In the genomic region with DNA sequence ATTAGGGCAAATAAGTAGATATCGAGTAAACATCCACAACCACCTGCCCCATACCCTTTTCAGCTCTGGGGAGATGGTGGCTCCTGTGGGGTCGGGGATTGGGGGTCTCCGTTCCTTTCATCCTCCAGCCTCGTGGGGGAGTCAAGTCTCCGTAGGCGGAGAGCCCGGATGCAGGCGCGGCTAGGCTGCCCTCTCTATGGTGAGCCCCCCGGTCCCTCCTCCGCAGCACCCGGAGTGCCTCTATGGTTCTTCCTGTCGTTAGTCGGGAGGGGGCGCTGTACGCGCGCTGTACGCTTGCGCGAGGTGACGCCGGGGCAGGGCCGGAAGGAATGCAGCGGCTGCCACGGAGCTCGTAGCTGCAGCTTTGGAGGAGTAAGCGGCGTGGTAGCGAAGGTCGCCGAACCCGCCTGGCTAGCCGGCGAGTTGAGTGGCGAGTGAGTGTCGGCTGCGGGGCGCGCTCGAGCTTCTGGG, we compare ENCODE assay signal across 8 cellular contexts. TPM values are rescaled to one million over a fixed set of nuclear protein-coding genes. Genes with fewer than 3 reads are reported as not detected.
DNase-seq lines count a peak whose midpoint lies in the region; ATAC-seq and TF ChIP-seq lines count a peak whose summit lies in the region.

No MANE protein-coding gene starts in this region.

- H3K4me3 ChIP-seq in DOHH2 (ENCODE audit: low read length) (peak overlapping the region; percentile 96), Peyer's patch (peak overlapping the region; percentile 64 to 91 (median 84))
- peak overlapping the region; percentile 66 for H3K4me3 ChIP-seq in Jurkat, Clone E6-1 (ENCODE audit: low read length)

- peaks cover 18% of the 10 kb centered on the region for H3K4me1 Mint-ChIP-seq in activated T-helper 1 cell treated with anti-CD3 and anti-CD28 coated beads, Interleukin-12 subunit alpha, Interleukin-12 subunit beta, Interleukin-2, Interleukin-4 antibody, amounts not matched to agents 30 ng/mL and 10 ng/mL and 1 ng/mL, durations not matched to agents 14 hours and 24 hours and 36 hours (ENCODE audit: low read depth)
- peaks cover 8 to 37% (median 19%) of the 10 kb centered on the region in 3 donors for H3K4me1 Mint-ChIP-seq in naive B cell
- H3K4me1 Mint-ChIP-seq in stimulated activated effector memory CD8-positive, alpha-beta T cell treated with anti-CD3 and anti-CD28 coated beads, Interleukin-12 subunit alpha, Interleukin-12 subunit beta, amount 100 ng/mL, for 72 hours: peaks cover 24% of the 10 kb centered on the region

- H3K27ac ChIP-seq in DOHH2 (ENCODE audit: low read depth, low read length): peak overlapping the region; percentile 68
- peak overlapping the region; percentile 79 to 99 (median 91) for H3K27ac ChIP-seq in Peyer's patch

- H3K36me3 ChIP-seq in DOHH2 (ENCODE audit: control insufficient read depth, low read length) (peaks cover 35% of the 10 kb centered on the region), Peyer's patch (peaks cover 0 to 27% (median 0%) of the 10 kb centered on the region in 3 donors)

- H3K9me3 ChIP-seq in DOHH2 (ENCODE audit: control insufficient read depth, insufficient read depth, low read length): peaks cover 2% of the 10 kb centered on the region; the same call in 1 of the 2 replicates
- no peaks in the 10 kb centered on the region for H3K9me3 ChIP-seq in Peyer's patch

- 0 out of 2 replicates have a peak, but pooled peaks cover 2% of the 10 kb centered on the region for H4K20me1 ChIP-seq in DOHH2 (ENCODE audit: control insufficient read depth, insufficient read depth, low read depth, low read length)

- H3K27me3 Mint-ChIP-seq in activated T-helper 1 cell treated with anti-CD3 and anti-CD28 coated beads, Interleukin-12 subunit alpha, Interleukin-12 subunit beta, Interleukin-2, Interleukin-4 antibody, amounts not matched to agents 30 ng/mL and 10 ng/mL and 1 ng/mL, durations not matched to agents 14 hours and 24 hours and 36 hours (ENCODE audit: insufficient read depth): no peaks in the 10 kb centered on the region
- H3K27me3 Mint-ChIP-seq in naive B cell: no peaks in the 10 kb centered on the region

- peak; percentile 96 for TF ChIP-seq CTCF in DOHH2 (IDR thresholded peaks at IDR 0.05; ENCODE audit: low read depth, low read length, poor library complexity, severe bottlenecking)
- peak; percentile 54 to 93 (median 80) for TF ChIP-seq CTCF in Peyer's patch (IDR thresholded peaks at IDR 0.05)

- DNase-seq in Jurkat, Clone E6-1 (ENCODE audit: low read depth, low spot score): peak; percentile 88
- DNase-seq in Peyer's patch: peak; percentile 82 to 95 (median 95)
- DNase-seq in activated T-helper 1 cell treated with anti-CD3 and anti-CD28 coated beads, Interleukin-12 subunit alpha, Interleukin-12 subunit beta, Interleukin-2, Interleukin-4 antibody, amounts not matched to agents 30 ng/mL and 10 ng/mL and 1 ng/mL, durations not matched to agents 14 hours and 24 hours and 36 hours (ENCODE audit: low spot score): peak; percentile 92
- DNase-seq in fibroblast of gingiva (ENCODE audit: low read depth): peak; percentile 85
- DNase-seq in naive B cell: peak; percentile 93
- DNase-seq in stimulated activated effector memory CD8-positive, alpha-beta T cell treated with anti-CD3 and anti-CD28 coated beads, Interleukin-12 subunit alpha, Interleukin-12 subunit beta, amount 100 ng/mL, for 72 hours (ENCODE audit: low spot score in 2 of 2): peak; percentile 96 to 98

- H3K4me1 ChIP-seq in DOHH2 (ENCODE audit: control insufficient read depth, low read length) (peaks cover 11% of the 10 kb centered on the region), Peyer's patch (peaks cover 0 to 10% (median 0%) of the 10 kb centered on the region in 4 donors)

- H3K27me3 ChIP-seq in DOHH2 (ENCODE audit: control insufficient read depth, low read length) (no peaks in the 10 kb centered on the region), Peyer's patch (no peaks in the 10 kb centered on the region)

- peak; percentile 25 to 62 for TF ChIP-seq POLR2A in Peyer's patch (IDR thresholded peaks at IDR 0.05)

- peak overlapping the region; percentile 82 for H3K4me2 ChIP-seq in DOHH2 (ENCODE audit: low read length)

- H3K36me3 Mint-ChIP-seq in activated T-helper 1 cell treated with anti-CD3 and anti-CD28 coated beads, Interleukin-12 subunit alpha, Interleukin-12 subunit beta, Interleukin-2, Interleukin-4 antibody, amounts not matched to agents 30 ng/mL and 10 ng/mL and 1 ng/mL, durations not matched to agents 14 hours and 24 hours and 36 hours (ENCODE audit: low read depth): peaks cover 26% of the 10 kb centered on the region
- H3K36me3 Mint-ChIP-seq in naive B cell: peaks cover 4 to 7% of the 10 kb centered on the region in 2 donors
- H3K36me3 Mint-ChIP-seq in stimulated activated effector memory CD8-positive, alpha-beta T cell treated with anti-CD3 and anti-CD28 coated beads, Interleukin-12 subunit alpha, Interleukin-12 subunit beta, amount 100 ng/mL, for 72 hours: peaks cover 47% of the 10 kb centered on the region

- peak overlapping the region; percentile 94 for H3K27ac Mint-ChIP-seq in activated T-helper 1 cell treated with anti-CD3 and anti-CD28 coated beads, Interleukin-12 subunit alpha, Interleukin-12 subunit beta, Interleukin-2, Interleukin-4 antibody, amounts not matched to agents 30 ng/mL and 10 ng/mL and 1 ng/mL, durations not matched to agents 14 hours and 24 hours and 36 hours
- peak overlapping the region; percentile 92 to 98 (median 96) for H3K27ac Mint-ChIP-seq in naive B cell
- peak overlapping the region; percentile 96 for H3K27ac Mint-ChIP-seq in stimulated activated effector memory CD8-positive, alpha-beta T cell treated with anti-CD3 and anti-CD28 coated beads, Interleukin-12 subunit alpha, Interleukin-12 subunit beta, amount 100 ng/mL, for 72 hours

- H3K79me2 ChIP-seq in DOHH2 (ENCODE audit: control insufficient read depth, low read length): peaks cover 44% of the 10 kb centered on the region

- no peaks in the 10 kb centered on the region for H3K9me2 ChIP-seq in DOHH2 (replicated peaks; ENCODE audit: control insufficient read depth, low read length)

- no peaks in the 10 kb centered on the region for H3F3A ChIP-seq in DOHH2 (ENCODE audit: control insufficient read depth, insufficient read depth)

- peak; percentile 96 for ATAC-seq in GM21717 (IDR thresholded peaks at IDR 0.05; ENCODE audit: unreplicated experiment)
- peak; percentile 94 to 96 for ATAC-seq in naive B cell (ENCODE audit: low read depth in 2 of 2)
- ATAC-seq in stimulated activated effector memory CD8-positive, alpha-beta T cell treated with anti-CD3 and anti-CD28 coated beads, Interleukin-12 subunit alpha, Interleukin-12 subunit beta, amount 100 ng/mL, for 72 hours: peak; percentile 98

- H3K9me3 Mint-ChIP-seq in activated T-helper 1 cell treated with anti-CD3 and anti-CD28 coated beads, Interleukin-12 subunit alpha, Interleukin-12 subunit beta, Interleukin-2, Interleukin-4 antibody, amounts not matched to agents 30 ng/mL and 10 ng/mL and 1 ng/mL, durations not matched to agents 14 hours and 24 hours and 36 hours: no peaks in the 10 kb centered on the region
- no peaks in the 10 kb centered on the region for H3K9me3 Mint-ChIP-seq in naive B cell
- no peaks in the 10 kb centered on the region for H3K9me3 Mint-ChIP-seq in stimulated activated effector memory CD8-positive, alpha-beta T cell treated with anti-CD3 and anti-CD28 coated beads, Interleukin-12 subunit alpha, Interleukin-12 subunit beta, amount 100 ng/mL, for 72 hours

- intact Hi-C loops in activated T-helper 1 cell treated with anti-CD3 and anti-CD28 coated beads, Interleukin-12 subunit alpha, Interleukin-12 subunit beta, Interleukin-2, Interleukin-4 antibody, amounts not matched to agents 30 ng/mL and 10 ng/mL and 1 ng/mL, durations not matched to agents 14 hours and 24 hours and 36 hours (cut with micrococcal nuclease): loop anchor here (1.0 to 2.0 kb wide), 4 partner anchors 72 to 217 kb away; a partner anchor contains a TSS

- peak overlapping the region; percentile 94 for H3K4me3 Mint-ChIP-seq in activated T-helper 1 cell treated with anti-CD3 and anti-CD28 coated beads, Interleukin-12 subunit alpha, Interleukin-12 subunit beta, Interleukin-2, Interleukin-4 antibody, amounts not matched to agents 30 ng/mL and 10 ng/mL and 1 ng/mL, durations not matched to agents 14 hours and 24 hours and 36 hours
- H3K4me3 Mint-ChIP-seq in naive B cell: peak overlapping the region; percentile 90 to 99 (median 98)
- H3K4me3 Mint-ChIP-seq in stimulated activated effector memory CD8-positive, alpha-beta T cell treated with anti-CD3 and anti-CD28 coated beads, Interleukin-12 subunit alpha, Interleukin-12 subunit beta, amount 100 ng/mL, for 72 hours: peak overlapping the region; percentile 98

RNA-seq across cellular contexts. Expression of a gene that starts 14.8 kb away (rescaled TPM):
- not detected for polyA plus RNA-seq in Jurkat, Clone E6-1 (2012; ENCODE audit: insufficient read depth, insufficient read length)
- not detected for total RNA-seq in Peyer's patch
- not detected in 2 replicates for total RNA-seq in activated T-helper 1 cell treated with anti-CD3 and anti-CD28 coated beads, Interleukin-12 subunit alpha, Interleukin-12 subunit beta, Interleukin-2, Interleukin-4 antibody, amounts not matched to agents 30 ng/mL and 10 ng/mL and 1 ng/mL, durations not matched to agents 14 hours and 24 hours and 36 hours
- polyA plus RNA-seq in naive B cell (ENCODE audit: low read depth in 6 of 6): not detected

Comparison
In these comparisons a context has a peak if more than half of its experiments do, and no peak if none do; other contexts are left out.
1. Peak in every context shown above with its lines: DNase-seq, ATAC-seq, H3K4me3 ChIP-seq and H3K27ac ChIP-seq.